Comparison of ENCODE assay signal across 1 cellular context in genomic region chr14:100076630-100077029, GRCh38.
TF ChIP-seq lines count a peak whose summit lies in the region.

No MANE protein-coding gene starts in this region.

TF ChIP-seq in K562, 482 proteins besides CTCF, POLR2A, EP300 and RAD21 (continued from another document):
- TF ChIP-seq MGA (IDR thresholded peaks at IDR 0.05): peak; percentile 42
